Comparison of ENCODE assay signal across 1 cellular context in genomic region chr7:103540986-103541385, GRCh38.
TF ChIP-seq lines count a peak whose summit lies in the region.

No MANE protein-coding gene starts in this region.

TF ChIP-seq in HepG2, 621 proteins besides CTCF, POLR2A, EP300 and RAD21 (continued from another document):
- no peak for TF ChIP-seq BCL3 (CRISPR knock-in tag; IDR thresholded peaks at IDR 0.05)
- peak; percentile 31 for TF ChIP-seq AGO2 (optimal IDR thresholded peaks at IDR 0.05; ENCODE audit: low read depth, low read length)
- TF ChIP-seq ZBTB7A (CRISPR knock-in tag; IDR thresholded peaks at IDR 0.05) = no peak
- no peak for TF ChIP-seq ISX (CRISPR knock-in tag; conservative IDR thresholded peaks at IDR 0.05)
- TF ChIP-seq ZFAT (CRISPR knock-in tag; conservative IDR thresholded peaks at IDR 0.05) = no peak
